ENCODE assay signal across 1 cellular context in genomic region chr3:71078723-71079525, GRCh38.
TF ChIP-seq lines count a peak whose summit lies in the region.

No MANE protein-coding gene starts in this region.

TF ChIP-seq in HepG2, 621 proteins besides CTCF, POLR2A, EP300 and RAD21 (continued from another document):
- TF ChIP-seq ZBTB40 (IDR thresholded peaks at IDR 0.05) (no peak), ZBTB40 (CRISPR knock-in tag; IDR thresholded peaks at IDR 0.05) (no peak)
